Comparison of ENCODE assay signal across 1 cellular context in genomic region chr19:1066251-1066747, GRCh38.
TF ChIP-seq lines count a peak whose summit lies in the region.

No MANE protein-coding gene starts in this region.

TF ChIP-seq in HepG2, 621 proteins besides CTCF, POLR2A, EP300 and RAD21 (continued from another document):
- TF ChIP-seq, protein P1, sequence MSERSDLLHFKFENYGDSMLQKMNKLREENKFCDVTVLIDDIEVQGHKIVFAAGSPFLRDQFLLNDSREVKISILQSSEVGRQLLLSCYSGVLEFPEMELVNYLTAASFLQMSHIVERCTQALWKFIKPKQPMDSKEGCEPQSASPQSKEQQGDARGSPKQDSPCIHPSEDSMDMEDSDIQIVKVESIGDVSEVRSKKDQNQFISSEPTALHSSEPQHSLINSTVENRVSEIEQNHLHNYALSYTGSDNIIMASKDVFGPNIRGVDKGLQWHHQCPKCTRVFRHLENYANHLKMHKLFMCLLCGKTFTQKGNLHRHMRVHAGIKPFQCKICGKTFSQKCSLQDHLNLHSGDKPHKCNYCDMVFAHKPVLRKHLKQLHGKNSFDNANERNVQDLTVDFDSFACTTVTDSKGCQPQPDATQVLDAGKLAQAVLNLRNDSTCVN (CRISPR knock-in tag; IDR thresholded peaks at IDR 0.05; ENCODE audit: borderline replicate concordance): peak; percentile 8; the same call in 1 of the 2 replicates
- no peak for TF ChIP-seq ZKSCAN8 (CRISPR knock-in tag; IDR thresholded peaks at IDR 0.05; ENCODE audit: borderline replicate concordance)
- TF ChIP-seq, protein P2, sequence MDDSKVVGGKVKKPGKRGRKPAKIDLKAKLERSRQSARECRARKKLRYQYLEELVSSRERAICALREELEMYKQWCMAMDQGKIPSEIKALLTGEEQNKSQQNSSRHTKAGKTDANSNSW (CRISPR knock-in tag; IDR thresholded peaks at IDR 0.05; ENCODE audit: borderline replicate concordance): no peak
- TF ChIP-seq, protein P3, sequence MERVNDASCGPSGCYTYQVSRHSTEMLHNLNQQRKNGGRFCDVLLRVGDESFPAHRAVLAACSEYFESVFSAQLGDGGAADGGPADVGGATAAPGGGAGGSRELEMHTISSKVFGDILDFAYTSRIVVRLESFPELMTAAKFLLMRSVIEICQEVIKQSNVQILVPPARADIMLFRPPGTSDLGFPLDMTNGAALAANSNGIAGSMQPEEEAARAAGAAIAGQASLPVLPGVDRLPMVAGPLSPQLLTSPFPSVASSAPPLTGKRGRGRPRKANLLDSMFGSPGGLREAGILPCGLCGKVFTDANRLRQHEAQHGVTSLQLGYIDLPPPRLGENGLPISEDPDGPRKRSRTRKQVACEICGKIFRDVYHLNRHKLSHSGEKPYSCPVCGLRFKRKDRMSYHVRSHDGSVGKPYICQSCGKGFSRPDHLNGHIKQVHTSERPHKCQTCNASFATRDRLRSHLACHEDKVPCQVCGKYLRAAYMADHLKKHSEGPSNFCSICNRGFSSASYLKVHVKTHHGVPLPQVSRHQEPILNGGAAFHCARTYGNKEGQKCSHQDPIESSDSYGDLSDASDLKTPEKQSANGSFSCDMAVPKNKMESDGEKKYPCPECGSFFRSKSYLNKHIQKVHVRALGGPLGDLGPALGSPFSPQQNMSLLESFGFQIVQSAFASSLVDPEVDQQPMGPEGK (CRISPR knock-in tag; IDR thresholded peaks at IDR 0.05): peak; percentile 31; the same call in 1 of the 2 replicates
- 0 out of 2 replicates have a peak, but pooled peaks have one; percentile 20 for TF ChIP-seq ZNF777 (CRISPR knock-in tag; IDR thresholded peaks at IDR 0.05)
- peak; percentile 11 for TF ChIP-seq SRSF1 (optimal IDR thresholded peaks at IDR 0.05; ENCODE audit: low read depth, low read length)
- no peak for TF ChIP-seq ZNF672 (CRISPR knock-in tag; IDR thresholded peaks at IDR 0.05)
- 0 out of 2 replicates have a peak, but pooled peaks have one; percentile 41 for TF ChIP-seq ZNF597 (CRISPR knock-in tag; IDR thresholded peaks at IDR 0.05)
- TF ChIP-seq TBP (CRISPR knock-in tag; IDR thresholded peaks at IDR 0.05): peak; percentile 78; the same call in 1 of the 2 replicates
- no peak for TF ChIP-seq RNF219 (CRISPR knock-in tag; IDR thresholded peaks at IDR 0.05)
- TF ChIP-seq, protein P4, sequence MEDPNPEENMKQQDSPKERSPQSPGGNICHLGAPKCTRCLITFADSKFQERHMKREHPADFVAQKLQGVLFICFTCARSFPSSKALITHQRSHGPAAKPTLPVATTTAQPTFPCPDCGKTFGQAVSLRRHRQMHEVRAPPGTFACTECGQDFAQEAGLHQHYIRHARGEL (CRISPR knock-in tag; IDR thresholded peaks at IDR 0.05): no peak
- TF ChIP-seq RXRA (CRISPR knock-in tag; IDR thresholded peaks at IDR 0.05): no peak
- TF ChIP-seq ZNF260 (CRISPR knock-in tag; IDR thresholded peaks at IDR 0.05; ENCODE audit: borderline replicate concordance, low read depth): no peak
- 0 out of 2 replicates have a peak, but pooled peaks have one; percentile 34 for TF ChIP-seq ZNF572 (CRISPR knock-in tag; IDR thresholded peaks at IDR 0.05)
- no peak for TF ChIP-seq ZNF530 (CRISPR knock-in tag; IDR thresholded peaks at IDR 0.05; ENCODE audit: low read depth)
- TF ChIP-seq RFXAP (CRISPR knock-in tag; IDR thresholded peaks at IDR 0.05; ENCODE audit: borderline replicate concordance): peak; percentile 69; the same call in 1 of the 2 replicates
- TF ChIP-seq, protein P5, sequence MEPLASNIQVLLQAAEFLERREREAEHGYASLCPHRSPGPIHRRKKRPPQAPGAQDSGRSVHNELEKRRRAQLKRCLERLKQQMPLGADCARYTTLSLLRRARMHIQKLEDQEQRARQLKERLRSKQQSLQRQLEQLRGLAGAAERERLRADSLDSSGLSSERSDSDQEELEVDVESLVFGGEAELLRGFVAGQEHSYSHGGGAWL (CRISPR knock-in tag; IDR thresholded peaks at IDR 0.05): 0 out of 2 replicates have a peak, but pooled peaks have one; percentile 14
- TF ChIP-seq ZNF609 (CRISPR knock-in tag; IDR thresholded peaks at IDR 0.05; ENCODE audit: borderline replicate concordance): 0 out of 2 replicates have a peak, but pooled peaks have one; percentile 48
- no peak for TF ChIP-seq ARNT (IDR thresholded peaks at IDR 0.05)
- TF ChIP-seq YY1 (IDR thresholded peaks at IDR 0.05; ENCODE audit: insufficient read depth, insufficient replicate concordance, low read depth, low read length): peak; percentile 22
- peak; percentile 26; the same call in 1 of the 2 replicates for TF ChIP-seq HOXA3 (CRISPR knock-in tag; IDR thresholded peaks at IDR 0.05)
- TF ChIP-seq ZNF337 (CRISPR knock-in tag; IDR thresholded peaks at IDR 0.05; ENCODE audit: borderline replicate concordance, low read depth): no peak; the same call in 1 of the 2 replicates
- 0 out of 2 replicates have a peak, but pooled peaks have one; percentile 5 for TF ChIP-seq ZNF205 (CRISPR knock-in tag; IDR thresholded peaks at IDR 0.05)
- TF ChIP-seq FOXK2 (IDR thresholded peaks at IDR 0.05): no peak
- TF ChIP-seq ZNF281 (CRISPR knock-in tag; IDR thresholded peaks at IDR 0.05; ENCODE audit: borderline replicate concordance): no peak
- TF ChIP-seq ZBTB20 (CRISPR knock-in tag; IDR thresholded peaks at IDR 0.05; ENCODE audit: borderline replicate concordance, low read depth): peak; percentile 61; the same call in 1 of the 2 replicates
- TF ChIP-seq RXRB (CRISPR knock-in tag; IDR thresholded peaks at IDR 0.05; ENCODE audit: borderline replicate concordance): peak; percentile 37; the same call in 1 of the 2 replicates
- TF ChIP-seq ADNP (CRISPR knock-in tag; IDR thresholded peaks at IDR 0.05): no peak
- TF ChIP-seq DPF2 (CRISPR knock-in tag; IDR thresholded peaks at IDR 0.05; ENCODE audit: borderline replicate concordance, low read depth): peak; percentile 68
- TF ChIP-seq, protein P6, sequence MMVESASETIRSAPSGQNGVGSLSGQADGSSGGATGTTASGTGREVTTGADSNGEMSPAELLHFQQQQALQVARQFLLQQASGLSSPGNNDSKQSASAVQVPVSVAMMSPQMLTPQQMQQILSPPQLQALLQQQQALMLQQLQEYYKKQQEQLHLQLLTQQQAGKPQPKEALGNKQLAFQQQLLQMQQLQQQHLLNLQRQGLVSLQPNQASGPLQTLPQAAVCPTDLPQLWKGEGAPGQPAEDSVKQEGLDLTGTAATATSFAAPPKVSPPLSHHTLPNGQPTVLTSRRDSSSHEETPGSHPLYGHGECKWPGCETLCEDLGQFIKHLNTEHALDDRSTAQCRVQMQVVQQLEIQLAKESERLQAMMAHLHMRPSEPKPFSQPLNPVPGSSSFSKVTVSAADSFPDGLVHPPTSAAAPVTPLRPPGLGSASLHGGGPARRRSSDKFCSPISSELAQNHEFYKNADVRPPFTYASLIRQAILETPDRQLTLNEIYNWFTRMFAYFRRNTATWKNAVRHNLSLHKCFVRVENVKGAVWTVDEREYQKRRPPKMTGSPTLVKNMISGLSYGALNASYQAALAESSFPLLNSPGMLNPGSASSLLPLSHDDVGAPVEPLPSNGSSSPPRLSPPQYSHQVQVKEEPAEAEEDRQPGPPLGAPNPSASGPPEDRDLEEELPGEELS (CRISPR knock-in tag; IDR thresholded peaks at IDR 0.05): peak; percentile 65
